1 cellular context compared by ENCODE assay signal in the genomic region with DNA sequence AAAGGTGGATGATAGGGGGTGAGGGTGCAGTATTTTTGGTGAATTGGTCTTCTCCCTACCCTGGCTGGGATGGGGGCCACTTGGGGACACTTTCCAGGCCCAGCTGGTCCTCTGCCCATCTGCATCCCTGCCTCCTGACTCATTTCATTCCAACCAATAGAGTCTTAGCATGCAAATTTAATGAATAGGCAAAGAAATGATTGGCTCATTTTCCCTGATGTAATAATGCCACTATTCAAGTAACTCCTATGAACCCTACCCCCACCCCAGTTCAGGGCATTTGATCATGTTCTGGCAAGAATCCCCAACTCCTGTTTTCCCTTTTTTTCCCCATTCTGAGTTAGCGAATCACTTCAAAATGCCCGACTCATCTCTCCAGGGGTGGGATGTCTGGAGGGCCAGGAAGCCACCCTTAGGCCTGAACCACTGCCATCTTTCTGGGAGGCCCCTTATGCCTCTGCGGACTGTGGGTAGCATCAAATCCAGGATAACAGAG.
TF ChIP-seq lines count a peak whose summit lies in the region.

No MANE protein-coding gene starts in this region.

TF ChIP-seq in HepG2, 621 proteins besides CTCF, POLR2A, EP300 and RAD21 (continued from another document):
- TF ChIP-seq, protein P1, sequence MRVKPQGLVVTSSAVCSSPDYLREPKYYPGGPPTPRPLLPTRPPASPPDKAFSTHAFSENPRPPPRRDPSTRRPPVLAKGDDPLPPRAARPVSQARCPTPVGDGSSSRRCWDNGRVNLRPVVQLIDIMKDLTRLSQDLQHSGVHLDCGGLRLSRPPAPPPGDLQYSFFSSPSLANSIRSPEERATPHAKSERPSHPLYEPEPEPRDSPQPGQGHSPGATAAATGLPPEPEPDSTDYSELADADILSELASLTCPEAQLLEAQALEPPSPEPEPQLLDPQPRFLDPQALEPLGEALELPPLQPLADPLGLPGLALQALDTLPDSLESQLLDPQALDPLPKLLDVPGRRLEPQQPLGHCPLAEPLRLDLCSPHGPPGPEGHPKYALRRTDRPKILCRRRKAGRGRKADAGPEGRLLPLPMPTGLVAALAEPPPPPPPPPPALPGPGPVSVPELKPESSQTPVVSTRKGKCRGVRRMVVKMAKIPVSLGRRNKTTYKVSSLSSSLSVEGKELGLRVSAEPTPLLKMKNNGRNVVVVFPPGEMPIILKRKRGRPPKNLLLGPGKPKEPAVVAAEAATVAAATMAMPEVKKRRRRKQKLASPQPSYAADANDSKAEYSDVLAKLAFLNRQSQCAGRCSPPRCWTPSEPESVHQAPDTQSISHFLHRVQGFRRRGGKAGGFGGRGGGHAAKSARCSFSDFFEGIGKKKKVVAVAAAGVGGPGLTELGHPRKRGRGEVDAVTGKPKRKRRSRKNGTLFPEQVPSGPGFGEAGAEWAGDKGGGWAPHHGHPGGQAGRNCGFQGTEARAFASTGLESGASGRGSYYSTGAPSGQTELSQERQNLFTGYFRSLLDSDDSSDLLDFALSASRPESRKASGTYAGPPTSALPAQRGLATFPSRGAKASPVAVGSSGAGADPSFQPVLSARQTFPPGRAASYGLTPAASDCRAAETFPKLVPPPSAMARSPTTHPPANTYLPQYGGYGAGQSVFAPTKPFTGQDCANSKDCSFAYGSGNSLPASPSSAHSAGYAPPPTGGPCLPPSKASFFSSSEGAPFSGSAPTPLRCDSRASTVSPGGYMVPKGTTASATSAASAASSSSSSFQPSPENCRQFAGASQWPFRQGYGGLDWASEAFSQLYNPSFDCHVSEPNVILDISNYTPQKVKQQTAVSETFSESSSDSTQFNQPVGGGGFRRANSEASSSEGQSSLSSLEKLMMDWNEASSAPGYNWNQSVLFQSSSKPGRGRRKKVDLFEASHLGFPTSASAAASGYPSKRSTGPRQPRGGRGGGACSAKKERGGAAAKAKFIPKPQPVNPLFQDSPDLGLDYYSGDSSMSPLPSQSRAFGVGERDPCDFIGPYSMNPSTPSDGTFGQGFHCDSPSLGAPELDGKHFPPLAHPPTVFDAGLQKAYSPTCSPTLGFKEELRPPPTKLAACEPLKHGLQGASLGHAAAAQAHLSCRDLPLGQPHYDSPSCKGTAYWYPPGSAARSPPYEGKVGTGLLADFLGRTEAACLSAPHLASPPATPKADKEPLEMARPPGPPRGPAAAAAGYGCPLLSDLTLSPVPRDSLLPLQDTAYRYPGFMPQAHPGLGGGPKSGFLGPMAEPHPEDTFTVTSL (CRISPR knock-in tag; IDR thresholded peaks at IDR 0.05; ENCODE audit: borderline replicate concordance): no peak
- TF ChIP-seq, protein P2, sequence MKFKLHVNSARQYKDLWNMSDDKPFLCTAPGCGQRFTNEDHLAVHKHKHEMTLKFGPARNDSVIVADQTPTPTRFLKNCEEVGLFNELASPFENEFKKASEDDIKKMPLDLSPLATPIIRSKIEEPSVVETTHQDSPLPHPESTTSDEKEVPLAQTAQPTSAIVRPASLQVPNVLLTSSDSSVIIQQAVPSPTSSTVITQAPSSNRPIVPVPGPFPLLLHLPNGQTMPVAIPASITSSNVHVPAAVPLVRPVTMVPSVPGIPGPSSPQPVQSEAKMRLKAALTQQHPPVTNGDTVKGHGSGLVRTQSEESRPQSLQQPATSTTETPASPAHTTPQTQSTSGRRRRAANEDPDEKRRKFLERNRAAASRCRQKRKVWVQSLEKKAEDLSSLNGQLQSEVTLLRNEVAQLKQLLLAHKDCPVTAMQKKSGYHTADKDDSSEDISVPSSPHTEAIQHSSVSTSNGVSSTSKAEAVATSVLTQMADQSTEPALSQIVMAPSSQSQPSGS (CRISPR knock-in tag; IDR thresholded peaks at IDR 0.05): no peak
- TF ChIP-seq RXRB (CRISPR knock-in tag; IDR thresholded peaks at IDR 0.05; ENCODE audit: borderline replicate concordance): no peak
- TF ChIP-seq, protein P3, sequence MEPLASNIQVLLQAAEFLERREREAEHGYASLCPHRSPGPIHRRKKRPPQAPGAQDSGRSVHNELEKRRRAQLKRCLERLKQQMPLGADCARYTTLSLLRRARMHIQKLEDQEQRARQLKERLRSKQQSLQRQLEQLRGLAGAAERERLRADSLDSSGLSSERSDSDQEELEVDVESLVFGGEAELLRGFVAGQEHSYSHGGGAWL (CRISPR knock-in tag; IDR thresholded peaks at IDR 0.05): no peak
- no peak for TF ChIP-seq MYNN (CRISPR knock-in tag; IDR thresholded peaks at IDR 0.05; ENCODE audit: low read depth)
- TF ChIP-seq JUN (CRISPR knock-in tag; IDR thresholded peaks at IDR 0.05): no peak
- TF ChIP-seq ZNF292 (CRISPR knock-in tag; IDR thresholded peaks at IDR 0.05; ENCODE audit: borderline replicate concordance, low read depth): no peak
